Comparison of ENCODE assay signal across 11 cellular contexts in the genomic region with DNA sequence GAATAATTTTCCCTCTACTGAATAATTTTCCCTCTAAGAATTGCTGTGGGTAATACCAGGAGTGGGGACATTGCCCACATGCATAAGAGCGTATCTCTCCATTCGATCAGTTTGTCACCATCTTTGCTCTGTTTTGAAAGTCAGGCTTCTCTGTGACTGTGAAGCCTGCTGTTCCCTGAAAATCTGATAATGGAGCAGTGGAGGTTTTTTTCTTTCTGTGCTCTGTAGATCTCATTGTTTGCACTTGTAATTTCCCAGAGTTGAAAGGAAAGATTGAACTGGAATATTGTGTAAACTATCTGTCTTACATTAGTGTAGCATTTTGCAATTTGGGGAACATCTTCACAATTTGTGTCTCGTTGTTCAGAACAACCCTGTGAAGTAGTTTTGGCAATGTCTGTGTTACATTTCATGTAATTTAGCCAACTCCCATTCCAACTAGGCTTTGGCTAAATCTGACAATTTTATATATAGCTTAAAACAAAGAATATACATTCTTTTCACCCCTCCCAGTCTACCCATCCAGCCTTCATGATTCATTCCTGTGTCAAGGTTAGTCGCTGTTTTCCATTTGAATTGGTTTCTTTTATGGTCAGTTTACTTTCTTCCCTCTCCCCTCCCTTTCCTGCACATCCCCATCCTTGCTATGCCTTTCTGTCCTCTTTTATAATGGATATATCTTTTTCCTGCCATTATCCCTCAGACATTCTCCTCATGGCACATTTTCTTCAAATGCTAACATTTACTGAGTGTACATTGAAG. TPM values are rescaled to one million over a fixed set of nuclear protein-coding genes. Genes with fewer than 3 reads are reported as not detected.
A peak's percentile ranks its signal among the peaks of the same experiment; 100 is the strongest.
DNase-seq lines count a peak whose midpoint lies in the region; TF ChIP-seq lines count a peak whose summit lies in the region.
"Had no signal": no experiment of that assay in that cellular context is flagged by ENCODE, and none has a peak within 500 bp of the region (broad histone marks: within the 10 kb centered on the region; RNA-seq: fewer than 3 reads in every experiment).

No MANE protein-coding gene starts in this region.

- H3K27ac ChIP-seq in ascending aorta (peak overlapping the region in 1 of 2 donors; percentile 1), stomach smooth muscle (ENCODE audit: low read length) (no peak overlapping the region)

- peak overlapping the region; percentile 7 to 11 for H3K4me3 ChIP-seq in ascending aorta
- H3K4me3 ChIP-seq in stomach smooth muscle (ENCODE audit: low read length in 2 of 2) = peak overlapping the region; percentile 44 to 51

- H3K9me3 Mint-ChIP-seq in activated T-cell treated with anti-CD3 and anti-CD28 coated beads, Interleukin-2, amount 50 U/mL, for 24 hours = no peaks in the 10 kb centered on the region

- H3K4me1 Mint-ChIP-seq in activated T-cell treated with anti-CD3 and anti-CD28 coated beads, Interleukin-2, amount 50 U/mL, for 24 hours (ENCODE audit: low read depth) = peaks cover 35% of the 10 kb centered on the region

- peaks cover 46% of the 10 kb centered on the region for H3K36me3 Mint-ChIP-seq in activated T-cell treated with anti-CD3 and anti-CD28 coated beads, Interleukin-2, amount 50 U/mL, for 24 hours (ENCODE audit: low read depth)

- no peak for TF ChIP-seq CTCF in ascending aorta (IDR thresholded peaks at IDR 0.05)

- intact Hi-C loops in ascending aorta (cut with DNase I) = loop anchor here (10.0 kb wide), 4 partner anchors 601 to 1881 kb away; a partner anchor contains a TSS

- no peaks in the 10 kb centered on the region for H3K27me3 ChIP-seq in ascending aorta
- no peaks in the 10 kb centered on the region for H3K27me3 ChIP-seq in stomach smooth muscle (ENCODE audit: control insufficient read depth in 1 of 2, insufficient read depth in 2 of 2, low read length in 2 of 2)

- H3K9me3 ChIP-seq in ascending aorta (no peaks in the 10 kb centered on the region), stomach smooth muscle (ENCODE audit: control insufficient read depth in 2 of 2, low read length in 2 of 2) (no peaks in the 10 kb centered on the region)

- no peak for DNase-seq in activated T-cell treated with anti-CD3 and anti-CD28 coated beads, Interleukin-2, amount 50 U/mL, for 24 hours
- DNase-seq in activated T-cell treated with anti-CD3 and anti-CD28 coated beads, Interleukin-2, amount 50 U/mL, for 48 hours = no peak
- DNase-seq in ascending aorta (ENCODE audit: low spot score in 2 of 2) (no peak), iris pigment epithelial cell (ENCODE audit: low read depth) (peak; percentile 11), DMS79 treated with DMSO at 0.1 percent for 48 hours (lab: John Stamatoyannopoulos, UW) (no peak), DMS 273 treated with DMSO at 0.1 percent for 48 hours (lab: John Stamatoyannopoulos, UW) (no peak), ureter (ENCODE audit: low spot score) (no peak)
- DNase-seq: AML-193; NCI-H69; stimulated activated CD4-positive, alpha-beta T cell treated with anti-CD3 and anti-CD28 coated beads, Interleukin-15, amount 100 ng/mL, for 24 hours had no signal

- H3K4me3 Mint-ChIP-seq in activated T-cell treated with anti-CD3 and anti-CD28 coated beads, Interleukin-2, amount 50 U/mL, for 24 hours = peak overlapping the region; percentile 50

- no peaks in the 10 kb centered on the region for H3K4me1 ChIP-seq in ascending aorta
- H3K4me1 ChIP-seq in stomach smooth muscle (ENCODE audit: control insufficient read depth, insufficient read depth, low read length) = peaks cover under 1% of the 10 kb centered on the region

- H3K36me3 ChIP-seq in ascending aorta (no peaks in the 10 kb centered on the region), stomach smooth muscle (ENCODE audit: control insufficient read depth in 2 of 2, insufficient read depth in 2 of 2, low read length in 2 of 2) (no peaks in the 10 kb centered on the region)

- H3K27me3 Mint-ChIP-seq in activated T-cell treated with anti-CD3 and anti-CD28 coated beads, Interleukin-2, amount 50 U/mL, for 24 hours = peaks cover 16% of the 10 kb centered on the region

- no peak overlapping the region for H3K9ac ChIP-seq in stomach smooth muscle (ENCODE audit: low read length in 2 of 2)

- H3K27ac Mint-ChIP-seq in activated T-cell treated with anti-CD3 and anti-CD28 coated beads, Interleukin-2, amount 50 U/mL, for 24 hours = no peak overlapping the region

RNA-seq across cellular contexts. Expression of a gene that starts 4.5 kb away (rescaled TPM):
- total RNA-seq in ascending aorta (8.5 TPM), ureter (9.4 TPM)
